Comparison of ENCODE assay signal across 1 cellular context in the genomic region with DNA sequence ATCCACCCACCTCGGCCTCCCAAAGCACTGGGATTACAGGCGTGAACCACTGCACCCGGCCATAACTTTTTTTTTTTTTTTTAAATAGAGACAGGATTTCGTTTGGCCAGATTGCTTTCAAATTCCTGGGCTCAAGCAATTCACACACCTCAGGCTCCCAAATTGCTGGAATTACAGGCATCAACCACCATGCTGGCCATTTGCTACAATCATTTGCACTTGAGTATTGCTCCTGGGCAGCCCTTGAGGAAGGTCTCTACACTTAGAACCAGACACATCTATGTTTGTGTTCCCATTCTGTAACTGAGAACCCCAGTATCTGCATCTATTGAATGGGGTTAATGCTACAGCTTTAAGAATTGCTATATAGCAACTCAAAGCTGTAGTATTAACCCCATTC.
TF ChIP-seq lines count a peak whose summit lies in the region.

No MANE protein-coding gene starts in this region.

TF ChIP-seq in IMR-90, 13 proteins besides CTCF, POLR2A, EP300 and RAD21:
- no peak for TF ChIP-seq RFX5 (IDR thresholded peaks at IDR 0.05; ENCODE audit: low read depth, low read length)
- no peak for TF ChIP-seq MXI1 (IDR thresholded peaks at IDR 0.05; ENCODE audit: borderline replicate concordance, low read depth, low read length)
- no peak for TF ChIP-seq FOS (IDR thresholded peaks at IDR 0.05; ENCODE audit: low read depth, low read length)
- no peak for TF ChIP-seq SMC3 (IDR thresholded peaks at IDR 0.05; ENCODE audit: low read depth, low read length)
- no peak for TF ChIP-seq MAFK (IDR thresholded peaks at IDR 0.05; ENCODE audit: low read depth, low read length)
- TF ChIP-seq, protein P1, sequence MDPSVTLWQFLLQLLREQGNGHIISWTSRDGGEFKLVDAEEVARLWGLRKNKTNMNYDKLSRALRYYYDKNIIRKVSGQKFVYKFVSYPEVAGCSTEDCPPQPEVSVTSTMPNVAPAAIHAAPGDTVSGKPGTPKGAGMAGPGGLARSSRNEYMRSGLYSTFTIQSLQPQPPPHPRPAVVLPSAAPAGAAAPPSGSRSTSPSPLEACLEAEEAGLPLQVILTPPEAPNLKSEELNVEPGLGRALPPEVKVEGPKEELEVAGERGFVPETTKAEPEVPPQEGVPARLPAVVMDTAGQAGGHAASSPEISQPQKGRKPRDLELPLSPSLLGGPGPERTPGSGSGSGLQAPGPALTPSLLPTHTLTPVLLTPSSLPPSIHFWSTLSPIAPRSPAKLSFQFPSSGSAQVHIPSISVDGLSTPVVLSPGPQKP (IDR thresholded peaks at IDR 0.05; ENCODE audit: borderline replicate concordance, low read depth, low read length): no peak
- TF ChIP-seq CHD1 (IDR thresholded peaks at IDR 0.05; ENCODE audit: low read depth, low read length): no peak
- TF ChIP-seq, protein P2, sequence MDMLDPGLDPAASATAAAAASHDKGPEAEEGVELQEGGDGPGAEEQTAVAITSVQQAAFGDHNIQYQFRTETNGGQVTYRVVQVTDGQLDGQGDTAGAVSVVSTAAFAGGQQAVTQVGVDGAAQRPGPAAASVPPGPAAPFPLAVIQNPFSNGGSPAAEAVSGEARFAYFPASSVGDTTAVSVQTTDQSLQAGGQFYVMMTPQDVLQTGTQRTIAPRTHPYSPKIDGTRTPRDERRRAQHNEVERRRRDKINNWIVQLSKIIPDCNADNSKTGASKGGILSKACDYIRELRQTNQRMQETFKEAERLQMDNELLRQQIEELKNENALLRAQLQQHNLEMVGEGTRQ (IDR thresholded peaks at IDR 0.05; ENCODE audit: low read depth, low read length): no peak
- TF ChIP-seq BHLHE40 (IDR thresholded peaks at IDR 0.05; ENCODE audit: low read depth, low read length): no peak
- TF ChIP-seq RCOR1 (IDR thresholded peaks at IDR 0.05; ENCODE audit: insufficient replicate concordance, low read length): no peak
- no peak for TF ChIP-seq MAZ (IDR thresholded peaks at IDR 0.05; ENCODE audit: borderline replicate concordance, low read depth, low read length)
- TF ChIP-seq CEBPB (IDR thresholded peaks at IDR 0.05; ENCODE audit: low read depth, low read length): no peak
- no peak for TF ChIP-seq NFE2L2 (IDR thresholded peaks at IDR 0.05; ENCODE audit: low read depth, low read length)
